Comparison of ENCODE assay signal across 10 cellular contexts in genomic region chr3:126208618-126209256, GRCh38. TPM values are rescaled to one million over a fixed set of nuclear protein-coding genes. Genes with fewer than 3 reads are reported as not detected.
DNase-seq lines count a peak whose midpoint lies in the region; ATAC-seq and TF ChIP-seq lines count a peak whose summit lies in the region.
"Had no signal": no experiment of that assay in that cellular context is flagged by ENCODE, and none has a peak within 500 bp of the region (broad histone marks: within the 10 kb centered on the region; RNA-seq: fewer than 3 reads in every experiment).

No MANE protein-coding gene starts in this region.

- peaks cover 2% of the 10 kb centered on the region; the same call in 1 of the 2 replicates for H3K9me1 ChIP-seq in IMR-90 (ENCODE audit: insufficient read depth, low read length)

- H3K4me3 ChIP-seq in IMR-90 (ENCODE audit: insufficient read depth, low read depth, low read length) (no peak overlapping the region), thoracic aorta (peak overlapping the region; percentile 36), GM23338 (no peak overlapping the region), neural progenitor cell (no peak overlapping the region)

- in situ Hi-C loops in IMR-90 (cut with MboI; ENCODE audit: low sequenced_read_pairs): no loop called here

- WGBS in IMR-90 (ENCODE audit: extremely low coverage in 2 of 2, insufficient read length in 1 of 2), 2 experiments: 55% methylated on average over 3 of the region's 11 CpGs; no CpG with 5 or more reads in 1 of the 2 experiments

- H3K4me2 ChIP-seq in IMR-90 (ENCODE audit: low read depth, low read length): no peak overlapping the region; the same call in 1 of the 2 replicates
- H3K4me2 ChIP-seq in GM23338: no peak overlapping the region
- H3K4me2 ChIP-seq in neural progenitor cell: no peak overlapping the region

- TF ChIP-seq CTCF in IMR-90 (conservative IDR thresholded peaks at IDR 0.05; ENCODE audit: low read depth, low read length) (no peak), thoracic aorta (IDR thresholded peaks at IDR 0.05) (no peak), GM23338 (conservative IDR thresholded peaks at IDR 0.05; ENCODE audit: low read depth in 2 of 2) (no peak), neural progenitor cell (IDR thresholded peaks at IDR 0.05) (no peak)

- no peaks in the 10 kb centered on the region for H4K20me1 ChIP-seq in IMR-90 (ENCODE audit: insufficient read depth, low read length)
- H4K20me1 ChIP-seq in GM23338 (replicated peaks; ENCODE audit: insufficient read depth): no peaks in the 10 kb centered on the region
- H4K20me1 ChIP-seq in neural progenitor cell (ENCODE audit: low read depth): no peaks in the 10 kb centered on the region

- peak overlapping the region; percentile 90; the same call in 1 of the 2 replicates for H4K91ac ChIP-seq in IMR-90 (ENCODE audit: insufficient read depth, low read depth, low read length)

- peak overlapping the region; percentile 64 for H2AFZ ChIP-seq in IMR-90 (replicated peaks; ENCODE audit: low read length, poor library complexity)
- no peak overlapping the region for H2AFZ ChIP-seq in GM23338
- H2AFZ ChIP-seq in neural progenitor cell (replicated peaks): no peak overlapping the region

- no peak for TF ChIP-seq POLR2A in IMR-90 (IDR thresholded peaks at IDR 0.05; ENCODE audit: low read depth, low read length)

- H3K4ac ChIP-seq in IMR-90 (ENCODE audit: low read depth, low read length): peak overlapping the region; percentile 65

- H3K56ac ChIP-seq in IMR-90 (ENCODE audit: extremely low read depth, insufficient read depth, low read length): no peak overlapping the region

- peaks cover 5% of the 10 kb centered on the region for H3K4me1 ChIP-seq in IMR-90 (ENCODE audit: control insufficient read depth, insufficient read depth, low read length)
- H3K4me1 ChIP-seq in thoracic aorta (ENCODE audit: control insufficient read depth in 1 of 2, low read depth in 2 of 2): peaks cover 36 to 61% of the 10 kb centered on the region in 2 donors
- H3K4me1 ChIP-seq in GM23338 (ENCODE audit: insufficient read depth): peaks cover 9% of the 10 kb centered on the region; the same call in 1 of the 2 replicates
- H3K4me1 ChIP-seq in neural progenitor cell: peaks cover 6% of the 10 kb centered on the region

- H3K27ac ChIP-seq in IMR-90 (ENCODE audit: insufficient read depth, low read length): no peak overlapping the region
- H3K27ac ChIP-seq in thoracic aorta: peak overlapping the region; percentile 89
- no peak overlapping the region for H3K27ac ChIP-seq in GM23338 (ENCODE audit: low read depth)
- no peak overlapping the region for H3K27ac ChIP-seq in neural progenitor cell

- H2AK9ac ChIP-seq in IMR-90 (replicated peaks; ENCODE audit: low read depth, low read length, poor library complexity): peak overlapping the region; percentile 52

- H3K27me3 Mint-ChIP-seq in GM23338 (ENCODE audit: insufficient read depth, low read depth, poor library complexity) (peaks cover 20% of the 10 kb centered on the region), neural progenitor cell (ENCODE audit: insufficient read depth, low read depth) (peaks cover 10% of the 10 kb centered on the region)

- dilution Hi-C loops in IMR-90 (cut with HindIII; ENCODE audit: low sequenced_read_pairs, unreplicated experiment): no loop called here

- peak overlapping the region; percentile 82 for H2BK5ac ChIP-seq in IMR-90 (ENCODE audit: low read depth, low read length, poor library complexity, severe bottlenecking)

- BruUV-seq in IMR-90 (replicated peaks; lab: Mats Ljungman, UMichigan): no TSS peak

- no peaks in the 10 kb centered on the region for H3K79me2 ChIP-seq in GM23338 (replicated peaks; ENCODE audit: insufficient read depth)
- no peaks in the 10 kb centered on the region for H3K79me2 ChIP-seq in neural progenitor cell (ENCODE audit: low read depth)

- H3K36me3 Mint-ChIP-seq in GM23338 (ENCODE audit: low read depth) (no peaks in the 10 kb centered on the region; the same call in 2 of the 3 replicates), neural progenitor cell (no peaks in the 10 kb centered on the region)
- H3K36me3 Mint-ChIP-seq: CD4-positive, CD25-positive, alpha-beta regulatory T cell had no signal

- H3K4me3 Mint-ChIP-seq in GM23338 (no peak overlapping the region), neural progenitor cell (no peak overlapping the region)
- H3K4me3 Mint-ChIP-seq: CD4-positive, CD25-positive, alpha-beta regulatory T cell had no signal

- peaks cover 5% of the 10 kb centered on the region; the same call in 1 of the 2 replicates for H3K27me3 ChIP-seq in IMR-90 (ENCODE audit: control insufficient read depth, insufficient read depth, low read length)
- no peaks in the 10 kb centered on the region for H3K27me3 ChIP-seq in thoracic aorta (replicated peaks; ENCODE audit: insufficient read depth)
- H3K27me3 ChIP-seq in GM23338 (ENCODE audit: insufficient read depth): peaks cover 12% of the 10 kb centered on the region
- H3K27me3 ChIP-seq in neural progenitor cell: peaks cover 4% of the 10 kb centered on the region

- H3K9ac ChIP-seq in IMR-90 (ENCODE audit: low read depth, low read length) (no peak overlapping the region), neural progenitor cell (no peak overlapping the region)

- H3K18ac ChIP-seq in IMR-90 (ENCODE audit: low read depth, low read length): no peak overlapping the region; the same call in 1 of the 2 replicates

- intact Hi-C loops in IMR-90 (cut with micrococcal nuclease) (no loop called here), Right ventricle myocardium superior (cut with DNase I) (no loop called here)

- no peak overlapping the region for H4K5ac ChIP-seq in IMR-90 (ENCODE audit: low read depth, low read length)

- peaks cover 11% of the 10 kb centered on the region for H3K4me1 Mint-ChIP-seq in GM23338
- peaks cover 13% of the 10 kb centered on the region for H3K4me1 Mint-ChIP-seq in neural progenitor cell

- H3K9me3 Mint-ChIP-seq in GM23338: peaks cover 2% of the 10 kb centered on the region; the same call in 2 of the 3 replicates
- H3K9me3 Mint-ChIP-seq in neural progenitor cell: peaks cover 4% of the 10 kb centered on the region

- H3K36me3 ChIP-seq in IMR-90 (ENCODE audit: control insufficient read depth, insufficient read depth, low read length) (no peaks in the 10 kb centered on the region), thoracic aorta (no peaks in the 10 kb centered on the region), GM23338 (ENCODE audit: insufficient read depth) (no peaks in the 10 kb centered on the region), neural progenitor cell (no peaks in the 10 kb centered on the region)

- H4K8ac ChIP-seq in IMR-90 (ENCODE audit: low read depth in 2 of 2, low read length in 2 of 2): peak overlapping the region; percentile 29 to 82; a peak in 3 of 4 replicates

- peak overlapping the region; percentile 96 for H2BK120ac ChIP-seq in IMR-90 (ENCODE audit: low read depth, low read length)

- no peak overlapping the region; the same call in 1 of the 2 replicates for H3K23ac ChIP-seq in IMR-90 (ENCODE audit: low read depth, low read length)

- H3F3A ChIP-seq in GM23338 (replicated peaks; ENCODE audit: low read depth): no peaks in the 10 kb centered on the region
- no peaks in the 10 kb centered on the region for H3F3A ChIP-seq in neural progenitor cell (ENCODE audit: low read depth)

- H3K9me2 ChIP-seq in GM23338 (ENCODE audit: insufficient read depth): peaks cover 19% of the 10 kb centered on the region

- peak overlapping the region; percentile 87 for H2BK20ac ChIP-seq in IMR-90 (ENCODE audit: low read depth, low read length)

- no peaks in the 10 kb centered on the region for H3K79me1 ChIP-seq in IMR-90 (ENCODE audit: low read depth in 1 of 2, low read length in 2 of 2)

- H3K9me3 ChIP-seq in IMR-90 (ENCODE audit: control insufficient read depth, insufficient read depth, low read length) (no peaks in the 10 kb centered on the region), thoracic aorta (no peaks in the 10 kb centered on the region), neural progenitor cell (ENCODE audit: low read depth) (no peaks in the 10 kb centered on the region)

- peak overlapping the region; percentile 61; the same call in 1 of the 3 replicates for H2BK15ac ChIP-seq in IMR-90 (ENCODE audit: low read depth, low read length)

- H3K27ac Mint-ChIP-seq in GM23338: no peak overlapping the region
- no peak overlapping the region for H3K27ac Mint-ChIP-seq in neural progenitor cell
- H3K27ac Mint-ChIP-seq: CD4-positive, CD25-positive, alpha-beta regulatory T cell had no signal

- POLR2A ChIA-PET in IMR-90 (lab: Charles Lee; ENCODE audit: unreplicated experiment): interaction anchor here (0.6 kb wide), 1 partner anchor 9 kb away, joined by 3 read pairs; no protein-coding TSS in a partner anchor

- peak; percentile 48 for ATAC-seq in IMR-90 (ENCODE audit: low read depth)
- peak; percentile 35 for ATAC-seq in SK-N-SH treated with all-trans-retinoic acid at 6 μM for 48 hours
- peak; percentile 51 for ATAC-seq in Right ventricle myocardium superior (ENCODE audit: poor library complexity)
- ATAC-seq in thoracic aorta (ENCODE audit: insufficient number of reproducible peaks, low FRiP score, low read depth): peak; percentile 80
- ATAC-seq in GM23338: no peak
- ATAC-seq in HG03432 (IDR thresholded peaks at IDR 0.05; ENCODE audit: unreplicated experiment): no peak

- CTCF ChIA-PET in IMR-90 (lab: Yijun Ruan, JAX): interaction anchor here (0.8 to 1.7 kb wide), 2 partner anchors 9 to 10 kb away, joined by 4 to 11 read pairs; no protein-coding TSS in a partner anchor

- H3K14ac ChIP-seq in IMR-90 (replicated peaks; ENCODE audit: low read depth, low read length): peak overlapping the region; percentile 92

- TF ChIP-seq RAD21 in IMR-90 (IDR thresholded peaks at IDR 0.05; ENCODE audit: low read length): no peak

- DNase-seq in 8988T: peak; percentile 93
- peak; percentile 89 for DNase-seq in IMR-90
- peak; percentile 85 for DNase-seq in Right ventricle myocardium superior
- peak; percentile 83 for DNase-seq in thoracic aorta (ENCODE audit: low spot score)
- DNase-seq in GM23338 (ENCODE audit: low spot score): no peak
- DNase-seq in neural progenitor cell (ENCODE audit: low spot score): no peak
- DNase-seq: CD4-positive, CD25-positive, alpha-beta regulatory T cell had no signal

- H2AK5ac ChIP-seq in IMR-90 (ENCODE audit: low read depth, low read length): peak overlapping the region; percentile 75; the same call in 1 of the 2 replicates

TF ChIP-seq in IMR-90, 13 proteins besides CTCF, POLR2A, EP300 and RAD21 (continues in another document):
- TF ChIP-seq RFX5 (IDR thresholded peaks at IDR 0.05; ENCODE audit: low read depth, low read length): no peak

TF ChIP-seq in SK-N-SH treated with all-trans-retinoic acid at 6 μM for 48 hours, 23 proteins besides CTCF, POLR2A, EP300 and RAD21 (continues in another document):
- no peak for TF ChIP-seq GLIS3 (CRISPR knock-in tag; IDR thresholded peaks at IDR 0.05)

RNA-seq across cellular contexts. Expression of gene ALDH1L1, which starts 28.4 kb away (rescaled TPM):
- not detected in 2 replicates for total RNA-seq in IMR-90 (2012; rRNA removed)
- not detected in 2 replicates for polyA plus RNA-seq in IMR-90 (2012; rRNA removed)
- polyA plus RNA-seq in IMR-90 (2012; cell fraction: cytosol; rRNA removed): not detected in 2 replicates
- 0.24 TPM in 1 of 2 replicates, not detected in the other for polyA plus RNA-seq in IMR-90 (2012; cell fraction: nucleus; rRNA removed; ENCODE audit: low replicate concordance)
- 21.5 TPM for total RNA-seq in Right ventricle myocardium superior
- total RNA-seq in thoracic aorta: 10 to 100 TPM; 50.2 to 62.5 TPM
- 0.82 and 1.3 TPM in 2 replicates for total RNA-seq in GM23338 (2014; rRNA removed; shearing (Covaris generic))
- polyA plus RNA-seq in GM23338 (2016; fragmentation: Nextera tagmentation; extraction: Ambion mirVana): 0.89 and 1.0 TPM in 2 replicates
- total RNA-seq in neural progenitor cell (ENCODE audit: low replicate concordance): 0.31 and 0.60 TPM in 2 replicates
- total RNA-seq: CD4-positive, CD25-positive, alpha-beta regulatory T cell; T-helper 1 cell treated with Interleukin-12 subunit alpha and Interleukin-12 subunit beta and Interleukin-4 antibody, amounts not matched to agents 30 ng/mL and 1 ng/mL, for 36 hours had no signal

Comparison
In these comparisons a context has a peak if more than half of its experiments do, and no peak if none do; other contexts are left out.
1. DNase-seq: peak in 8988T (single experiment), IMR-90 (single experiment), Right ventricle myocardium superior (single experiment) and thoracic aorta (single experiment); none in GM23338 (single experiment) and neural progenitor cell (single experiment).
2. ATAC-seq: peak in IMR-90 (single experiment), SK-N-SH treated with all-trans-retinoic acid at 6 μM for 48 hours (single experiment), Right ventricle myocardium superior (single experiment) and thoracic aorta (single experiment); none in GM23338 (single experiment) and HG03432 (single experiment).
3. H3K27ac ChIP-seq: peak in thoracic aorta (2 of 2); none in IMR-90 (single experiment), GM23338 (single experiment) and neural progenitor cell (single experiment).
4. RNA of gene ALDH1L1, which starts 28.4 kb away (total RNA-seq): 50.2 to 62.5 TPM in thoracic aorta and 21.5 TPM in Right ventricle myocardium superior (single experiment); 0.82 to 1.3 TPM in GM23338, 0.31 to 0.60 TPM in neural progenitor cell and not detected in IMR-90; every median in the first group is over 10 times any median in the second.